Comparison of ENCODE assay signal across 8 cellular contexts in the genomic region with DNA sequence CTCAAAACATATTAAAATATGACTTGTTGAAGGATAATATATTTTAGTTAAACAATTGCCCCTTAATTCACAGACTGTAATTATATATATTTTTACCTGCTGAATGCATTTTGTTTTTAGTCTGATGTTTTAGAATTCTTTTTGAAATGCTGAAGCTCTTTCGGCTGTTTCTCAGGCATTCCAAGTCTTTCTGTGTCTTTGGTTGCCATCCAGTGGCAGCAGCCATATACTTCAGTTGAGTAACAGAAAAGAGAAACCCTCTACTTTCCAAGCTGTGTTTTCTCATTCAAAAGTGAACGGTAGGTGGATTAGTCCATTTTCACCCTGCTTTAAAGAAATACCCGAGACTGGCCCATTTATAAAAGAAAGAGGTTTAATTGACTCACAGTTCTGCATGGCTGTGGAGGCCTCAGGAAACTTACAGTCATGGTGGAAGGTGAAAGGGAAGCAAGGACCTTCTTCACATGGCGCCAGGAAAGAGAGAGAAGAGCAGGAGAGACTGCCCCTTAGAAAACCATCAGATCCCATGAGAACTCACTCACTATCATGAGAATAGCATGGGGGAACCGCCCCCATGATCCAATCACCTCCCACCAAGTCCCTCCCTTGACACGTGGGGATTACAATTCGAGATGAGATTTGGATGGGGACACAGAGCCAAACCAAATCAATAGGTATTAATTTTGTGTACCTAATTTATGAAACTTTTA.
A peak's percentile ranks its signal among the peaks of the same experiment; 100 is the strongest.
DNase-seq lines count a peak whose midpoint lies in the region; ATAC-seq and TF ChIP-seq lines count a peak whose summit lies in the region.
"Not testable (repeated sequence)": the region's sequence is repeated elsewhere in the genome, so short reads cannot be mapped to it uniquely, and the experiment has no call there.

No MANE protein-coding gene starts in this region.

- H3K27ac Mint-ChIP-seq in WTC11 = peak overlapping the region; percentile 54; the same call in 1 of the 2 replicates
- H3K27ac Mint-ChIP-seq in osteocyte (ENCODE audit: unreplicated experiment) = not testable (repeated sequence)

- peak; percentile 94 for ATAC-seq in WTC11

- TF ChIP-seq CTCF in GM12874 (IDR thresholded peaks at IDR 0.05; ENCODE audit: insufficient read depth, low read depth, low read length) = 0 out of 2 replicates have a peak, but pooled peaks have one; percentile 9
- TF ChIP-seq CTCF in WTC11 (IDR thresholded peaks at IDR 0.05) = not testable (repeated sequence)
- peak in 50 of 56 donors; percentile 22 to 65 (median 44) for TF ChIP-seq CTCF in dorsolateral prefrontal cortex (IDR thresholded peaks at IDR 0.05 in 54 of 56, conservative IDR thresholded peaks at IDR 0.05 in 2 of 56; ENCODE audit: low read depth in 1 of 56, partially characterized antibody in 56 of 56)
- peak; percentile 42 for TF ChIP-seq CTCF in kidney epithelial cell (IDR thresholded peaks at IDR 0.05; ENCODE audit: insufficient read depth, low read length, poor library complexity, severe bottlenecking)
- peak; percentile 70 for TF ChIP-seq CTCF in osteocyte (IDR thresholded peaks at IDR 0.05)

- H3K4me1 Mint-ChIP-seq in WTC11 = peaks cover 15% of the 10 kb centered on the region
- not testable (repeated sequence) for H3K4me1 Mint-ChIP-seq in osteocyte (ENCODE audit: unreplicated experiment)

- not testable (repeated sequence) for H3K27ac ChIP-seq in dorsolateral prefrontal cortex

- H3K36me3 ChIP-seq in kidney epithelial cell (ENCODE audit: control insufficient read depth, insufficient read depth, low read length) = not testable (repeated sequence)

- DNase-seq in A172 (ENCODE audit: low spot score) = peak; percentile 5
- DNase-seq in NCI-H1092 (lab: John Stamatoyannopoulos, UW) = peak; percentile 8
- peak; percentile 72 for DNase-seq in OCI-M1 (lab: John Stamatoyannopoulos, UW)
- peak; percentile 18 for DNase-seq in WTC11 (ENCODE audit: low spot score)
- DNase-seq in dorsolateral prefrontal cortex = peak in 2 of 10 donors; percentile 31 to 53
- not testable (repeated sequence) for DNase-seq in kidney epithelial cell (ENCODE audit: low read depth); osteocyte (ENCODE audit: extremely low spot score, unreplicated experiment)

- H3K27me3 Mint-ChIP-seq in WTC11 (ENCODE audit: low read depth); osteocyte (ENCODE audit: unreplicated experiment): not testable (repeated sequence)

- CTCF ChIA-PET in WTC11 (lab: Charles Lee) = interaction anchor here (0.6 to 1.4 kb wide), 21 partner anchors 8 to 435 kb away, joined by 3 to 10 read pairs (median 4); a partner anchor contains a TSS

- not testable (repeated sequence) for H3K36me3 Mint-ChIP-seq in WTC11; osteocyte (ENCODE audit: unreplicated experiment)

- POLR2A ChIA-PET in WTC11 (lab: Charles Lee) = not testable (repeated sequence)

- not testable (repeated sequence) for H3K27me3 ChIP-seq in dorsolateral prefrontal cortex; kidney epithelial cell (ENCODE audit: control insufficient read depth, insufficient read depth, low read length)

- not testable (repeated sequence) for H3K4me3 Mint-ChIP-seq in WTC11; osteocyte (ENCODE audit: unreplicated experiment)

- intact Hi-C loops in dorsolateral prefrontal cortex (cut with DNase I) = not testable (repeated sequence)

- H3K4me3 ChIP-seq in dorsolateral prefrontal cortex; kidney epithelial cell (ENCODE audit: low read depth, low read length): not testable (repeated sequence)

- H3K9me3 Mint-ChIP-seq in WTC11; osteocyte (ENCODE audit: unreplicated experiment): not testable (repeated sequence)
